In genomic region chr2:241230435-241230834, GRCh38 we compare ENCODE assay signal across 20 cellular contexts. TPM values are rescaled to one million over a fixed set of nuclear protein-coding genes. Genes with fewer than 3 reads are reported as not detected.
A peak's percentile ranks its signal among the peaks of the same experiment; 100 is the strongest.
DNase-seq lines count a peak whose midpoint lies in the region; ATAC-seq, FAIRE-seq and TF ChIP-seq lines count a peak whose summit lies in the region.
"Had no signal": no experiment of that assay in that cellular context is flagged by ENCODE, and none has a peak within 500 bp of the region (broad histone marks: within the 10 kb centered on the region; RNA-seq: fewer than 3 reads in every experiment).

No MANE protein-coding gene starts in this region.

- TF ChIP-seq POLR2A in HepG2 (IDR thresholded peaks at IDR 0.05; ENCODE audit: insufficient read depth in 1 of 2, low read depth in 2 of 2, low read length in 2 of 2) (no peak; a peak in 1 of 4 replicates), spleen (IDR thresholded peaks at IDR 0.05) (no peak)

- H3K36me3 ChIP-seq in HepG2 (replicated peaks in 1 of 2; ENCODE audit: control insufficient read depth in 1 of 2, insufficient read depth in 2 of 2, low read length in 2 of 2) (peaks cover 58 to 90% of the 10 kb centered on the region in 2 experiments), spleen (peaks cover 3 to 100% (median 90%) of the 10 kb centered on the region in 6 donors)

- H2AFZ ChIP-seq in HepG2 (ENCODE audit: low read length), result no peak overlapping the region
- H2AFZ ChIP-seq: GM23338 had no signal

- no TSS peak for BruUV-seq in HepG2 (replicated peaks; lab: Mats Ljungman, UMichigan)

- peak; percentile 51 for DNase-seq in Right ventricle myocardium inferior (ENCODE audit: missing footprints)
- DNase-seq in cardiac septum (ENCODE audit: low spot score), result no peak
- peak; percentile 71 for DNase-seq in cerebellar cortex (ENCODE audit: low spot score)
- DNase-seq in HepG2 (ENCODE audit: low spot score), result no peak
- DNase-seq in spleen, result peak; percentile 45
- DNase-seq in activated T-cell treated with anti-CD3 and anti-CD28 coated beads, Interleukin-2, amount 50 U/mL, for 48 hours, result no peak
- DNase-seq in ecto neural progenitor cell (ENCODE audit: low spot score), result no peak
- DNase-seq in COLO668 (lab: John Stamatoyannopoulos, UW; ENCODE audit: unreplicated experiment), result no peak
- DNase-seq: 8988T, DMS79 treated with DMSO at 0.1 percent for 48 hours, NCI-H1417, NCI-H187, NCI-H2107, NCI-H2227 treated with DMSO at 0.1 percent for 48 hours, NCI-H524, NCI-H82, SIG-M5 had no signal

- no peak for TF ChIP-seq RAD21 in HepG2 (CRISPR knock-in tag; IDR thresholded peaks at IDR 0.05)

- H3K79me2 ChIP-seq in HepG2 (ENCODE audit: insufficient read depth, low read length), result peaks cover 6% of the 10 kb centered on the region

- H3K4me2 ChIP-seq in HepG2 (ENCODE audit: low read depth, low read length), result no peak overlapping the region
- H3K4me2 ChIP-seq: GM23338, KMS-11 had no signal

- whole genome bisulfite sequencing in HepG2 (ENCODE audit: low lambda C conversion rate), result 99% methylated on average over 19 of the region's 19 CpGs
- WGBS in spleen, 5 donors, result 95 to 97% (median 96%) methylated on average over 10 to 19 of the region's 19 CpGs

- intact Hi-C loops in Right ventricle myocardium inferior (cut with DNase I), result no loop called here
- intact Hi-C loops in cardiac septum (cut with DNase I), result no loop called here
- intact Hi-C loops in HepG2 (cut with micrococcal nuclease; ENCODE audit: unreplicated experiment), result no loop called here
- intact Hi-C loops in spleen (cut with DNase I; ENCODE audit: low total_unique reads), result no loop called here

- H3K9me3 ChIP-seq in HepG2 (ENCODE audit: low read length) (no peaks in the 10 kb centered on the region), spleen (no peaks in the 10 kb centered on the region)

- TF ChIP-seq CTCF in HepG2 (CRISPR knock-in tag; IDR thresholded peaks at IDR 0.05) (no peak), spleen (IDR thresholded peaks at IDR 0.05 in 8 of 11, conservative IDR thresholded peaks at IDR 0.05 in 3 of 11) (no peak)

- TF ChIP-seq EP300 in HepG2 (IDR thresholded peaks at IDR 0.05; ENCODE audit: low read depth in 2 of 2, low read length in 2 of 2) (no peak), HepG2 (CRISPR knock-in tag; IDR thresholded peaks at IDR 0.05; ENCODE audit: borderline replicate concordance) (no peak)

- H3K9ac ChIP-seq in HepG2 (ENCODE audit: insufficient read depth, low read depth, low read length), result no peak overlapping the region
- H3K9ac ChIP-seq: KMS-11 had no signal

- in situ Hi-C loops in HepG2 (cut with HindIII; ENCODE audit: extremely low pct_ligation_motif_present, low pct_unique_long_range_greater_than_20kb), result no loop called here

- no peaks in the 10 kb centered on the region for H3K27me3 ChIP-seq in HepG2 (ENCODE audit: control insufficient read depth in 1 of 2, insufficient read depth in 2 of 2, low read length in 2 of 2)
- H3K27me3 ChIP-seq in spleen (replicated peaks in 1 of 7), result no peaks in the 10 kb centered on the region

- H3K4me3 ChIP-seq in HepG2 (replicated peaks in 1 of 3; ENCODE audit: insufficient read depth in 1 of 3, low read depth in 2 of 3, low read length in 3 of 3) (no peak overlapping the region), spleen (no peak overlapping the region)
- H3K4me3 ChIP-seq: GM23338 had no signal

- POLR2A ChIA-PET in HepG2 (lab: Yijun Ruan, JAX), result no interaction called here

- no peak for ATAC-seq in Right ventricle myocardium inferior
- peak; percentile 1; the same call in 1 of the 3 replicates for ATAC-seq in HepG2
- ATAC-seq: GM23338 had no signal

- no peak overlapping the region for H3K27ac ChIP-seq in HepG2 (ENCODE audit: extremely low read length, insufficient read depth, low read length)
- H3K27ac ChIP-seq in spleen, result no peak overlapping the region
- H3K27ac ChIP-seq: KMS-11 had no signal

- H4K20me1 ChIP-seq in HepG2 (ENCODE audit: insufficient read depth, low read length), result peaks cover 53% of the 10 kb centered on the region; the same call in 1 of the 2 replicates

- CTCF ChIA-PET in HepG2 (lab: Yijun Ruan, JAX; ENCODE audit: low intra/inter-chr PET ratio, low total read pairs), result no interaction called here

- H3K4me1 ChIP-seq in HepG2 (ENCODE audit: insufficient read depth, low read length) (peaks cover 16% of the 10 kb centered on the region), spleen (peaks cover 0 to 30% (median 15%) of the 10 kb centered on the region in 6 donors)

- FAIRE-seq in HepG2 (lab: Jason Lieb, UNC), result no peak

TF ChIP-seq in HepG2, 621 proteins besides CTCF, POLR2A, EP300 and RAD21:
- TF ChIP-seq AGO2 (optimal IDR thresholded peaks at IDR 0.05; ENCODE audit: low read depth, low read length), result peak; percentile 68
- TF ChIP-seq RBM22 (optimal IDR thresholded peaks at IDR 0.05; ENCODE audit: low read length), result peak; percentile 88
- peak; percentile 46; the same call in 1 of the 2 replicates for TF ChIP-seq POLR2G (IDR thresholded peaks at IDR 0.05; ENCODE audit: low read depth, low read length)
- TF ChIP-seq ZNF782 (CRISPR knock-in tag; IDR thresholded peaks at IDR 0.05; ENCODE audit: borderline replicate concordance), result no peak

RNA-seq across cellular contexts. Expression of gene ANO7, which starts 42.0 kb away (rescaled TPM):
- total RNA-seq in Right ventricle myocardium inferior (0.81 TPM), cardiac septum (3.4 TPM), HepG2 (2016; rRNA removed; fragmentation: Illumina TruSeq; extraction: Trizol) (3.7 and 4.9 TPM in 2 replicates), spleen (1 to 10 TPM; 1.5 to 3.5 (median 3.0) TPM)
- 1.7 and 1.9 TPM in 2 replicates for total RNA-seq in HepG2 (2016; cell fraction: cytosol; rRNA removed; fragmentation: Illumina TruSeq; extraction: Trizol; ENCODE audit: low read depth)
- total RNA-seq in HepG2 (2016; cell fraction: insoluble cytoplasmic fraction; rRNA removed; fragmentation: Illumina TruSeq; extraction: Trizol), result 2.9 and 5.5 TPM in 2 replicates
- total RNA-seq in HepG2 (2016; cell fraction: membrane; rRNA removed; fragmentation: Illumina TruSeq; extraction: Trizol), result 3.2 and 4.1 TPM in 2 replicates
- 4.7 and 5.1 TPM in 2 replicates for total RNA-seq in HepG2 (2016; cell fraction: nucleus; rRNA removed; fragmentation: Illumina TruSeq; extraction: Trizol)
- polyA plus RNA-seq in HepG2 (2011; rRNA removed) (4.1 and 4.9 TPM in 2 replicates), spleen (1 to 10 TPM in 1 of 3 donors, under 1 TPM in 2; 0.46 to 1.3 (median 0.56) TPM)
- polyA plus RNA-seq in HepG2 (2011; cell fraction: cytosol; rRNA removed), result 2.9 and 3.9 TPM in 2 replicates
- 29.8 and 33.6 TPM in 2 replicates for polyA plus RNA-seq in HepG2 (2011; cell fraction: nucleus; rRNA removed)
- 8.8 and 10.8 TPM in 2 replicates for polyA plus RNA-seq in HepG2 (2012)
- 3.3 and 3.8 TPM in 2 replicates for polyA plus RNA-seq in HepG2 (2016; cell fraction: cytosol; fragmentation: Illumina TruSeq; extraction: Trizol; ENCODE audit: low read depth)
- 7.5 and 11.5 TPM in 2 replicates for polyA plus RNA-seq in HepG2 (2016; cell fraction: insoluble cytoplasmic fraction; fragmentation: Illumina TruSeq; extraction: Trizol; ENCODE audit: low read depth)
- polyA plus RNA-seq in HepG2 (2016; cell fraction: membrane; fragmentation: Illumina TruSeq; extraction: Trizol; ENCODE audit: low read depth), result 7.5 and 8.6 TPM in 2 replicates
- polyA plus RNA-seq in HepG2 (2016; cell fraction: nucleus; fragmentation: Illumina TruSeq; extraction: Trizol; ENCODE audit: insufficient read depth, low read depth), result 14.9 and 15.8 TPM in 2 replicates
- 1.1 and 16.7 TPM in 2 replicates for polyA minus RNA-seq in HepG2 (2011; rRNA and poly(A)+ RNA removed; ENCODE audit: low replicate concordance)
- polyA minus RNA-seq in HepG2 (2011; cell fraction: cytosol; rRNA and poly(A)+ RNA removed), result 5.1 and 8.4 TPM in 2 replicates
- 13.8 and 18.4 TPM in 2 replicates for polyA minus RNA-seq in HepG2 (2011; cell fraction: nucleus; rRNA and poly(A)+ RNA removed)
- polyA plus RNA-seq: CD14-positive monocyte had no signal

Comparison
In these comparisons a context has a peak if more than half of its experiments do, and no peak if none do; other contexts are left out.
1. DNase-seq: peak in Right ventricle myocardium inferior (single experiment), cerebellar cortex (single experiment) and spleen (single experiment); none in cardiac septum (single experiment), HepG2 (single experiment), activated T-cell treated with anti-CD3 and anti-CD28 coated beads, Interleukin-2, amount 50 U/mL, for 48 hours (0 of 2), ecto neural progenitor cell (single experiment) and COLO668 (single experiment).